In genomic region chr1:11059166-11059989, GRCh38 we compare ENCODE assay signal across 8 cellular contexts. TPM values are rescaled to one million over a fixed set of nuclear protein-coding genes. Genes with fewer than 3 reads are reported as not detected.
DNase-seq lines count a peak whose midpoint lies in the region; ATAC-seq, FAIRE-seq and TF ChIP-seq lines count a peak whose summit lies in the region.

No MANE protein-coding gene starts in this region.

- H3K27ac ChIP-seq in stomach smooth muscle (ENCODE audit: low read length): no peak overlapping the region

- H3K36me3 Mint-ChIP-seq in Calu3 (ENCODE audit: insufficient read depth, unreplicated experiment): peaks cover 46% of the 10 kb centered on the region
- peaks cover 51% of the 10 kb centered on the region for H3K36me3 Mint-ChIP-seq in activated naive CD8-positive, alpha-beta T cell treated with anti-CD3 and anti-CD28 coated beads for 36 hours

- CTCF ChIA-PET in Calu3 (lab: Charles Lee): interaction anchor here (1.5 kb wide), 1 partner anchor 21 kb away, joined by 4 read pairs; no protein-coding TSS in a partner anchor

- no peaks in the 10 kb centered on the region for H3K9me3 Mint-ChIP-seq in Calu3 (ENCODE audit: low read depth, unreplicated experiment)
- no peaks in the 10 kb centered on the region for H3K9me3 Mint-ChIP-seq in activated naive CD8-positive, alpha-beta T cell treated with anti-CD3 and anti-CD28 coated beads for 36 hours

- DNase-seq in Calu3: no peak
- peak; percentile 47 for DNase-seq in activated naive CD8-positive, alpha-beta T cell treated with anti-CD3 and anti-CD28 coated beads for 36 hours
- DNase-seq in left colon: no peak
- DNase-seq in frontal cortex (ENCODE audit: low spot score in 2 of 2): no peak
- DNase-seq in HCEC 1CT: no peak

- peaks cover 18% of the 10 kb centered on the region for H3K4me1 ChIP-seq in stomach smooth muscle (ENCODE audit: control insufficient read depth, insufficient read depth, low read length)

- intact Hi-C loops in Calu3 (cut with micrococcal nuclease; ENCODE audit: unreplicated experiment): no loop called here
- intact Hi-C loops in left colon (cut with DNase I, micrococcal nuclease): no loop called here

- BruUV-seq in Calu3 (replicated peaks; lab: Mats Ljungman, UMichigan): TSS peak; percentile 25

- no peaks in the 10 kb centered on the region for H3K9me3 ChIP-seq in stomach smooth muscle (ENCODE audit: control insufficient read depth in 2 of 2, low read length in 2 of 2)

- H3K9ac ChIP-seq in stomach smooth muscle (ENCODE audit: low read length in 2 of 2): peak overlapping the region; percentile 80 to 88

- H3K4me3 ChIP-seq in stomach smooth muscle (ENCODE audit: low read length in 2 of 2): peak overlapping the region; percentile 75 to 83

- TF ChIP-seq CTCF in Calu3 (IDR thresholded peaks at IDR 0.05; ENCODE audit: unreplicated experiment): no peak

- no peaks in the 10 kb centered on the region for H3K4me1 Mint-ChIP-seq in Calu3 (ENCODE audit: low read depth, unreplicated experiment)
- H3K4me1 Mint-ChIP-seq in activated naive CD8-positive, alpha-beta T cell treated with anti-CD3 and anti-CD28 coated beads for 36 hours: peaks cover 41% of the 10 kb centered on the region

- peak overlapping the region; percentile 92 for H3K27ac Mint-ChIP-seq in Calu3 (ENCODE audit: unreplicated experiment)
- H3K27ac Mint-ChIP-seq in activated naive CD8-positive, alpha-beta T cell treated with anti-CD3 and anti-CD28 coated beads for 36 hours: peak overlapping the region; percentile 94

- no peaks in the 10 kb centered on the region for H3K27me3 ChIP-seq in stomach smooth muscle (ENCODE audit: control insufficient read depth in 1 of 2, insufficient read depth in 2 of 2, low read length in 2 of 2)

- peak overlapping the region; percentile 97 for H3K4me3 Mint-ChIP-seq in Calu3 (ENCODE audit: low read depth, unreplicated experiment)
- H3K4me3 Mint-ChIP-seq in activated naive CD8-positive, alpha-beta T cell treated with anti-CD3 and anti-CD28 coated beads for 36 hours: peak overlapping the region; percentile 94

- ATAC-seq in GM19468 (IDR thresholded peaks at IDR 0.05; ENCODE audit: extremely low read depth, unreplicated experiment) (peak; percentile 17), left colon (peak; percentile 20)

- no peaks in the 10 kb centered on the region for H3K27me3 Mint-ChIP-seq in Calu3 (ENCODE audit: unreplicated experiment)
- H3K27me3 Mint-ChIP-seq in activated naive CD8-positive, alpha-beta T cell treated with anti-CD3 and anti-CD28 coated beads for 36 hours: peaks cover 1% of the 10 kb centered on the region

- TF ChIP-seq EP300 in Ishikawa (IDR thresholded peaks at IDR 0.05; ENCODE audit: borderline replicate concordance): no peak

- no peak for FAIRE-seq in frontal cortex (lab: Jason Lieb, UNC)

- no peak for TF ChIP-seq RAD21 in Ishikawa (IDR thresholded peaks at IDR 0.05; ENCODE audit: low read depth)

- peaks cover 3 to 5% of the 10 kb centered on the region in 2 donors for H3K36me3 ChIP-seq in stomach smooth muscle (ENCODE audit: control insufficient read depth in 2 of 2, insufficient read depth in 2 of 2, low read length in 2 of 2)

TF ChIP-seq in Ishikawa, 13 proteins besides CTCF, POLR2A, EP300 and RAD21:
- TF ChIP-seq EGR1 (IDR thresholded peaks at IDR 0.05): no peak
- TF ChIP-seq MAX (IDR thresholded peaks at IDR 0.05): peak; percentile 73
- TF ChIP-seq ZBTB7A (IDR thresholded peaks at IDR 0.05; ENCODE audit: low read depth): peak; percentile 72; the same call in 1 of the 2 replicates
- TF ChIP-seq TCF12 (IDR thresholded peaks at IDR 0.05; ENCODE audit: low read depth): no peak
- TF ChIP-seq CREB1 (IDR thresholded peaks at IDR 0.05; ENCODE audit: low read depth): no peak
TF ChIP-seq in Ishikawa: peak in this region for 2.

RNA-seq across cellular contexts. Expression of gene SRM, which starts 0.4 kb away (rescaled TPM):
- total RNA-seq in Calu3 (2022): 70.5 and 82.7 TPM in 2 replicates
- 100 to 1,000 TPM; 387 to 388 TPM for total RNA-seq in activated naive CD8-positive, alpha-beta T cell treated with anti-CD3 and anti-CD28 coated beads for 36 hours
- total RNA-seq in left colon: 10 to 100 TPM; 17.8 to 29.9 TPM
- total RNA-seq in frontal cortex: 18.3 TPM

RNA-seq across cellular contexts. Expression of gene MASP2, which starts 12.3 kb away (rescaled TPM):
- total RNA-seq in Calu3 (2022) (not detected in 2 replicates), left colon (not detected), frontal cortex (not detected)
- under 1 TPM in 1 of 2 experiments, not detected in 1; 0.25 TPM for total RNA-seq in activated naive CD8-positive, alpha-beta T cell treated with anti-CD3 and anti-CD28 coated beads for 36 hours

RNA-seq across cellular contexts. Expression of gene EXOSC10, which starts 40.3 kb away (rescaled TPM):
- total RNA-seq in Calu3 (2022): 50.8 and 56.4 TPM in 2 replicates
- 10 to 100 TPM; 80.9 to 93.2 TPM for total RNA-seq in activated naive CD8-positive, alpha-beta T cell treated with anti-CD3 and anti-CD28 coated beads for 36 hours
- total RNA-seq in left colon: 10 to 100 TPM; 38.2 to 54.3 TPM
- 40.4 TPM for total RNA-seq in frontal cortex

RNA-seq across cellular contexts. Expression of gene TARDBP, which starts 46.9 kb away (rescaled TPM):
- total RNA-seq in Calu3 (2022) (124 and 130 TPM in 2 replicates), left colon (100 to 1,000 TPM; 112 to 121 TPM), frontal cortex (101 TPM)
- total RNA-seq in activated naive CD8-positive, alpha-beta T cell treated with anti-CD3 and anti-CD28 coated beads for 36 hours: 100 to 1,000 TPM; 202 to 206 TPM
